In the genomic region with DNA sequence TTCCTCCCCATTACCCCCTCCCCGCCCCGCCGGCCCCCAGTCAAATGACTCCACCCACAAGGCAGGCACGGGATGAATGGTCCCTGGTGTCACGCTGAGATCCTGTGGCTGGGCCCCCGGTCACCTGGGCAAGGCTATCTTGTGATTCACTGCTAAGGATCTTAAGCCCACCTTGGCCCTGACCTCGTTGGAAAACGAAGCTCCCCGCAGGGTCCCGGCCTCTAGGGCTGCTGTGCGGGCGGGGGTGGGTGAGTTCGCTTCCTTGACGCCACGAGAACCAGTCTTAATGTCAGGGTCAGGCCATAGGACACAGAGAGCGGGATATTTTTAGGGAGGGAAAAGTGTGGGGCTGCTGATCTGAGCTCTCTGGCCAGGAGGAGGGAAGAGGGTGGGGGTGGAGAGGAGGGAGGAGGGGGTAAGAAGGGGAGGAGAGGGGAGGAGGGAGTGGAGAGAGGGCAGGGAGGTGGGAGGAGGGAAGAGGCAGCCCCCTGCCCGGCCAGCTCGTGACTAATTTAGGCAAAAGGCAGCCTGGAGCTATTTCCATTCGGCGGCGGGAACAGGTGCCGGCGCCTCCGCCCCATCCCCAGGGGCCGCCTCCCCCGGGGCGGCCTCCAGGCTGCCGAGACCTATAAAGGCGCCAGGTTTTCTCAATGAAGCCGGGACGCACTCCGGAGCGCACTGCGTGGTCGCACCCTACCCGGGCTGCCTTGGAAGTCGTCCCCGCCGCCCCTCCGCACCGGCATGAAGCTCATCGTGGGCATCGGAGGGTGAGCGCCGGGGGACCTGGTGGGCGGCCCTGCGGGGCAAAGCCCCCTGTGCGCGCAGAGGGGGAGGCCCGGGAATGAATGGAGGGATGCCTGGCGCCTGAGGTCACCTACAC, we compare ENCODE assay signal across 13 cellular contexts. TPM values are rescaled to one million over a fixed set of nuclear protein-coding genes. Genes with fewer than 3 reads are reported as not detected.
DNase-seq lines count a peak whose midpoint lies in the region; ATAC-seq and TF ChIP-seq lines count a peak whose summit lies in the region.
"Had no signal": no experiment of that assay in that cellular context is flagged by ENCODE, and none has a peak within 500 bp of the region (broad histone marks: within the 10 kb centered on the region; RNA-seq: fewer than 3 reads in every experiment).

A gene with protein sequence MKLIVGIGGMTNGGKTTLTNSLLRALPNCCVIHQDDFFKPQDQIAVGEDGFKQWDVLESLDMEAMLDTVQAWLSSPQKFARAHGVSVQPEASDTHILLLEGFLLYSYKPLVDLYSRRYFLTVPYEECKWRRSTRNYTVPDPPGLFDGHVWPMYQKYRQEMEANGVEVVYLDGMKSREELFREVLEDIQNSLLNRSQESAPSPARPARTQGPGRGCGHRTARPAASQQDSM (plus strand): TSS at position 139 of the 880 bp plus-strand sequence. CDS start 603 bp downstream, at position 742.

- CTCF ChIA-PET in mammary epithelial cell (lab: Charles Lee; ENCODE audit: low non-redundant PET), result no interaction called here

- H3K36me3 Mint-ChIP-seq in nephron (ENCODE audit: low read depth), result no peaks in the 10 kb centered on the region
- H3K36me3 Mint-ChIP-seq: activated CD8-positive, alpha-beta memory T cell treated with anti-CD3 and anti-CD28 coated beads, Interleukin-2, amount 10 ng/mL, durations not matched to agents 7 days and 5 days had no signal

- peaks cover 9% of the 10 kb centered on the region; the same call in 1 of the 2 replicates for H3K27me3 ChIP-seq in HUES6 (ENCODE audit: control insufficient read depth, insufficient read depth, low read length)
- H3K27me3 ChIP-seq in mammary epithelial cell (ENCODE audit: insufficient read depth, low read length), result peaks cover 8% of the 10 kb centered on the region
- H3K27me3 ChIP-seq: vagina had no signal

- H3K9ac ChIP-seq in HUES6 (ENCODE audit: low read length), result peak within 1 kb of the TSS; percentile 83
- no peak within 1 kb of the TSS for H3K9ac ChIP-seq in mammary epithelial cell (ENCODE audit: insufficient read depth, low read length)

- no peak within 1 kb of the TSS for H3K4me2 ChIP-seq in mammary epithelial cell (ENCODE audit: insufficient read depth, low read depth, low read length)

- H3K9me3 Mint-ChIP-seq in nephron, result no peaks in the 10 kb centered on the region

- H2AFZ ChIP-seq in mammary epithelial cell (ENCODE audit: low read depth, low read length), result no peak within 1 kb of the TSS

- 13% methylated on average over 9 of the region's 51 CpGs for WGBS in mammary epithelial cell (ENCODE audit: low coverage, missing lambda C conversion rate)

- ATAC-seq in HG02981 (IDR thresholded peaks at IDR 0.05; ENCODE audit: unreplicated experiment), result no peak
- ATAC-seq: activated CD8-positive, alpha-beta memory T cell treated with anti-CD3 and anti-CD28 coated beads, Interleukin-2, amount 10 ng/mL, durations not matched to agents 7 days and 5 days had no signal

- no peaks in the 10 kb centered on the region for H4K20me1 ChIP-seq in mammary epithelial cell (ENCODE audit: insufficient read depth, low read length)

- H3K27ac ChIP-seq in HUES6 (ENCODE audit: low read depth, low read length) (peak within 1 kb of the TSS; percentile 75), mammary epithelial cell (ENCODE audit: insufficient read depth, low read depth, low read length) (no peak within 1 kb of the TSS)
- H3K27ac ChIP-seq: C4-2B, vagina had no signal

- no peak for TF ChIP-seq CTCF in nephron (IDR thresholded peaks at IDR 0.05; ENCODE audit: unreplicated experiment in 3 of 3)
- no peak for TF ChIP-seq CTCF in mammary epithelial cell (conservative IDR thresholded peaks at IDR 0.05 in 1 of 2, IDR thresholded peaks at IDR 0.05 in 1 of 2; ENCODE audit: extremely low read depth in 1 of 2, insufficient read depth in 1 of 2, low read depth in 1 of 2, low read length in 2 of 2)

- H3K79me2 ChIP-seq in mammary epithelial cell (ENCODE audit: insufficient read depth, low read length), result no peaks in the 10 kb centered on the region

- H3K9me3 ChIP-seq in HUES6 (ENCODE audit: control insufficient read depth, insufficient read depth, low read depth, low read length), result no peaks in the 10 kb centered on the region
- H3K9me3 ChIP-seq in mammary epithelial cell (replicated peaks; ENCODE audit: insufficient read depth, low read length), result no peaks in the 10 kb centered on the region
- H3K9me3 ChIP-seq: vagina had no signal

- BruUV-seq in mammary epithelial cell (replicated peaks; lab: Mats Ljungman, UMichigan), result no TSS peak

- H3K4me1 ChIP-seq in HUES6 (ENCODE audit: control insufficient read depth, insufficient read depth, low read length), result no peaks in the 10 kb centered on the region
- H3K4me1 ChIP-seq in mammary epithelial cell (ENCODE audit: insufficient read depth, low read length), result no peaks in the 10 kb centered on the region

- H3K4me3 Mint-ChIP-seq in nephron, result peak within 1 kb of the TSS; percentile 46 to 70 (median 62)
- H3K4me3 Mint-ChIP-seq: activated CD8-positive, alpha-beta memory T cell treated with anti-CD3 and anti-CD28 coated beads, Interleukin-2, amount 10 ng/mL, durations not matched to agents 7 days and 5 days had no signal

- H3K4me3 ChIP-seq in HUES6 (ENCODE audit: low read depth, low read length) (peak within 1 kb of the TSS; percentile 74), mammary epithelial cell (replicated peaks in 1 of 3; ENCODE audit: insufficient read depth in 1 of 3, low read depth in 2 of 3, low read length in 3 of 3) (no peak within 1 kb of the TSS)
- H3K4me3 ChIP-seq: vagina had no signal

- DNase-seq in COR-L47 (lab: John Stamatoyannopoulos, UW) (peak; percentile 14), foreskin melanocyte (peak; percentile 2), mammary epithelial cell (no peak), GDM1 (lab: John Stamatoyannopoulos, UW) (no peak), NCI-H1694 (lab: John Stamatoyannopoulos, UW) (no peak)
- DNase-seq: activated CD8-positive, alpha-beta memory T cell treated with anti-CD3 and anti-CD28 coated beads, Interleukin-2, amount 10 ng/mL, durations not matched to agents 7 days and 5 days; occipital lobe had no signal

- in situ Hi-C loops in mammary epithelial cell (cut with MboI; ENCODE audit: low sequenced_read_pairs in 2 of 2), result no loop called here

- intact Hi-C loops in mammary epithelial cell (cut with micrococcal nuclease), result no loop called here

- peaks cover 7% of the 10 kb centered on the region; the same call in 1 of the 2 replicates for H3K36me3 ChIP-seq in HUES6 (ENCODE audit: control insufficient read depth, insufficient read depth, low read length)
- no peaks in the 10 kb centered on the region for H3K36me3 ChIP-seq in mammary epithelial cell (ENCODE audit: insufficient read depth, low read length)
- H3K36me3 ChIP-seq: vagina had no signal

- dilution Hi-C loops in mammary epithelial cell (cut with HindIII; ENCODE audit: low sequenced_read_pairs), result no loop called here

- no peaks in the 10 kb centered on the region for H3K4me1 Mint-ChIP-seq in nephron
- H3K4me1 Mint-ChIP-seq: activated CD8-positive, alpha-beta memory T cell treated with anti-CD3 and anti-CD28 coated beads, Interleukin-2, amount 10 ng/mL, durations not matched to agents 7 days and 5 days had no signal

- H3K27me3 Mint-ChIP-seq in nephron (ENCODE audit: low read depth), result peaks cover 41% of the 10 kb centered on the region

- H3K27ac Mint-ChIP-seq in nephron, result no peak within 1 kb of the TSS
- H3K27ac Mint-ChIP-seq: activated CD8-positive, alpha-beta memory T cell treated with anti-CD3 and anti-CD28 coated beads, Interleukin-2, amount 10 ng/mL, durations not matched to agents 7 days and 5 days had no signal

RNA-seq across cellular contexts. Expression of the gene that starts here (rescaled TPM):
- total RNA-seq in mammary epithelial cell, result not detected
- polyA plus RNA-seq in mammary epithelial cell, result not detected
- not detected for polyA minus RNA-seq in mammary epithelial cell
- total RNA-seq: activated CD8-positive, alpha-beta memory T cell treated with anti-CD3 and anti-CD28 coated beads, Interleukin-2, amount 10 ng/mL, durations not matched to agents 7 days and 5 days; kidney epithelial cell; occipital lobe; vagina had no signal

Comparison
In these comparisons a context has a peak if more than half of its experiments do, and no peak if none do; other contexts are left out.
1. DNase-seq: peak in COR-L47 (single experiment) and foreskin melanocyte (single experiment); none in mammary epithelial cell (single experiment), GDM1 (single experiment) and NCI-H1694 (single experiment).